Comparison of ENCODE assay signal across 17 cellular contexts in genomic region chr17:78109489-78109761, GRCh38. TPM values are rescaled to one million over a fixed set of nuclear protein-coding genes. Genes with fewer than 3 reads are reported as not detected.
DNase-seq lines count a peak whose midpoint lies in the region; ATAC-seq, FAIRE-seq and TF ChIP-seq lines count a peak whose summit lies in the region.
"Had no signal": no experiment of that assay in that cellular context is flagged by ENCODE, and none has a peak within 500 bp of the region (broad histone marks: within the 10 kb centered on the region; RNA-seq: fewer than 3 reads in every experiment).

No MANE protein-coding gene starts in this region.

- H3K27me3 ChIP-seq in BLaER1: no peaks in the 10 kb centered on the region
- H3K27me3 ChIP-seq in BLaER1 treated with 17β-estradiol and CSF1 and Interleukin-3, amounts not matched to agents 10 nM and 100 nM: no peaks in the 10 kb centered on the region
- no peaks in the 10 kb centered on the region for H3K27me3 ChIP-seq in psoas muscle (ENCODE audit: insufficient read depth in 3 of 3, low read length in 2 of 3)
- no peaks in the 10 kb centered on the region for H3K27me3 ChIP-seq in tibial nerve
- H3K27me3 ChIP-seq in endodermal cell (ENCODE audit: control insufficient read depth, insufficient read depth, low read length, poor library complexity, severe bottlenecking): no peaks in the 10 kb centered on the region
- no peaks in the 10 kb centered on the region for H3K27me3 ChIP-seq in WERI-Rb-1 (ENCODE audit: insufficient read depth, low read depth, severe bottlenecking)
- H3K27me3 ChIP-seq: BE2C had no signal

- intact Hi-C loops in kidney (cut with DNase I): no loop called here
- intact Hi-C loops in psoas muscle (cut with DNase I): no loop called here

- H3K9ac ChIP-seq in BLaER1 (peak overlapping the region; percentile 9; the same call in 1 of the 2 replicates), kidney (ENCODE audit: low read length in 2 of 2) (no peak overlapping the region), endodermal cell (ENCODE audit: extremely low read depth, low read length, poor library complexity, severe bottlenecking) (no peak overlapping the region)
- H3K9ac ChIP-seq in BLaER1 treated with 17β-estradiol and CSF1 and Interleukin-3, amounts not matched to agents 10 nM and 100 nM: peak overlapping the region in 6 of 11 experiments; percentile 6 to 51 (median 40); a peak in 8 of 22 replicates

- H4K20me1 ChIP-seq in BLaER1: peaks cover 63% of the 10 kb centered on the region
- peaks cover 57 to 72% (median 64%) of the 10 kb centered on the region in 11 experiments for H4K20me1 ChIP-seq in BLaER1 treated with 17β-estradiol and CSF1 and Interleukin-3, amounts not matched to agents 10 nM and 100 nM

- H3K27me3 Mint-ChIP-seq in endodermal cell (ENCODE audit: insufficient read depth): no peaks in the 10 kb centered on the region
- H3K27me3 Mint-ChIP-seq: CD4-positive, CD25-positive, alpha-beta regulatory T cell had no signal

- H3K36me3 Mint-ChIP-seq in endodermal cell (ENCODE audit: low read depth): peaks cover 42% of the 10 kb centered on the region

- TF ChIP-seq POLR2A in tibial nerve (IDR thresholded peaks at IDR 0.05): no peak

- FAIRE-seq in kidney (lab: Jason Lieb, UNC): no peak
- FAIRE-seq: A549 had no signal

- peak; percentile 54 for DNase-seq in kidney
- peak in 1 of 2 donors; percentile 47 for DNase-seq in psoas muscle
- no peak for DNase-seq in tibial nerve (ENCODE audit: low spot score in 2 of 2)
- no peak for DNase-seq in activated gamma-delta T cell (lab: John Stamatoyannopoulos, UW)
- no peak for DNase-seq in endodermal cell
- DNase-seq in WERI-Rb-1: no peak
- DNase-seq: BE2C; CD4-positive, CD25-positive, alpha-beta regulatory T cell; DMS53; HCEC 1CT; HFFc6 had no signal

- H3K4me3 Mint-ChIP-seq in endodermal cell: no peak overlapping the region
- H3K4me3 Mint-ChIP-seq: CD4-positive, CD25-positive, alpha-beta regulatory T cell; HFFc6 had no signal

- TF ChIP-seq CTCF in kidney (IDR thresholded peaks at IDR 0.05; ENCODE audit: borderline replicate concordance, extremely low read depth, insufficient read depth): no peak
- no peak for TF ChIP-seq CTCF in psoas muscle (IDR thresholded peaks at IDR 0.05)
- no peak for TF ChIP-seq CTCF in tibial nerve (IDR thresholded peaks at IDR 0.05)
- no peak for TF ChIP-seq CTCF in endodermal cell (conservative IDR thresholded peaks at IDR 0.05)
- no peak for TF ChIP-seq CTCF in WERI-Rb-1 (IDR thresholded peaks at IDR 0.05; ENCODE audit: low read depth, low read length)

- 84 to 92% (median 92%) methylated on average over 9 of the region's 9 CpGs for WGBS in psoas muscle, 3 donors
- 76 to 79% methylated on average over 8 to 9 of the region's 9 CpGs for WGBS in tibial nerve, 2 donors
- 78 to 96% methylated on average over 9 of the region's 9 CpGs for WGBS in endodermal cell (ENCODE audit: insufficient coverage in 1 of 2, insufficient read length in 1 of 2), 2 experiments

- H3K4me1 ChIP-seq in BLaER1: peaks cover 26% of the 10 kb centered on the region
- H3K4me1 ChIP-seq in BLaER1 treated with 17β-estradiol and CSF1 and Interleukin-3, amounts not matched to agents 10 nM and 100 nM: peaks cover 18 to 46% (median 32%) of the 10 kb centered on the region in 10 experiments
- H3K4me1 ChIP-seq in kidney (ENCODE audit: control insufficient read depth in 1 of 2, insufficient read depth in 1 of 2, low read depth in 1 of 2, low read length in 2 of 2): peaks cover 0 to 5% of the 10 kb centered on the region in 2 donors
- H3K4me1 ChIP-seq in psoas muscle: peaks cover 30% of the 10 kb centered on the region
- peaks cover 0 to 59% (median 10%) of the 10 kb centered on the region in 4 donors for H3K4me1 ChIP-seq in tibial nerve
- no peaks in the 10 kb centered on the region for H3K4me1 ChIP-seq in endodermal cell (ENCODE audit: control insufficient read depth, insufficient read depth, low read length)
- H3K4me1 ChIP-seq: A549 had no signal

- H3K9me3 ChIP-seq in BLaER1 (no peaks in the 10 kb centered on the region), kidney (ENCODE audit: control insufficient read depth in 1 of 2, low read length in 2 of 2) (no peaks in the 10 kb centered on the region), psoas muscle (no peaks in the 10 kb centered on the region), tibial nerve (no peaks in the 10 kb centered on the region), endodermal cell (ENCODE audit: control insufficient read depth, low read length) (no peaks in the 10 kb centered on the region), WERI-Rb-1 (ENCODE audit: severe bottlenecking) (no peaks in the 10 kb centered on the region)
- no peaks in the 10 kb centered on the region for H3K9me3 ChIP-seq in BLaER1 treated with 17β-estradiol and CSF1 and Interleukin-3, amounts not matched to agents 10 nM and 100 nM (replicated peaks in 1 of 11)
- H3K9me3 ChIP-seq: A549, BE2C had no signal

- H3K36me3 ChIP-seq in BLaER1 (peaks cover 84% of the 10 kb centered on the region), kidney (ENCODE audit: control insufficient read depth in 1 of 2, insufficient read depth in 2 of 2, low read length in 2 of 2) (peaks cover 0 to 8% of the 10 kb centered on the region in 2 donors), psoas muscle (ENCODE audit: insufficient read depth in 1 of 2, low read depth in 1 of 2) (peaks cover 4 to 26% of the 10 kb centered on the region in 2 donors), tibial nerve (peaks cover 0 to 71% (median 0%) of the 10 kb centered on the region in 3 donors), endodermal cell (ENCODE audit: control insufficient read depth, insufficient read depth, low read length) (peaks cover 30% of the 10 kb centered on the region), WERI-Rb-1 (peaks cover 3% of the 10 kb centered on the region)
- H3K36me3 ChIP-seq in BLaER1 treated with 17β-estradiol and CSF1 and Interleukin-3, amounts not matched to agents 10 nM and 100 nM: peaks cover 62 to 99% (median 72%) of the 10 kb centered on the region in 11 experiments

- H3K9me3 Mint-ChIP-seq in endodermal cell: no peaks in the 10 kb centered on the region
- H3K9me3 Mint-ChIP-seq: HFFc6 had no signal

- TF ChIP-seq EP300 in tibial nerve (IDR thresholded peaks at IDR 0.05): no peak

- no peaks in the 10 kb centered on the region for H3K4me1 Mint-ChIP-seq in endodermal cell

- H3K4me3 ChIP-seq in BLaER1: no peak overlapping the region
- H3K4me3 ChIP-seq in BLaER1 treated with 17β-estradiol and CSF1 and Interleukin-3, amounts not matched to agents 10 nM and 100 nM: no peak overlapping the region
- no peak overlapping the region for H3K4me3 ChIP-seq in kidney (ENCODE audit: low read length in 2 of 2)
- H3K4me3 ChIP-seq in psoas muscle: no peak overlapping the region
- H3K4me3 ChIP-seq in tibial nerve: no peak overlapping the region
- H3K4me3 ChIP-seq in endodermal cell (ENCODE audit: low read length): no peak overlapping the region
- H3K4me3 ChIP-seq in WERI-Rb-1 (ENCODE audit: low read depth, low read length): no peak overlapping the region
- H3K4me3 ChIP-seq: A549 had no signal

- no peak overlapping the region for H3K4me2 ChIP-seq in BLaER1
- H3K4me2 ChIP-seq in BLaER1 treated with 17β-estradiol and CSF1 and Interleukin-3, amounts not matched to agents 10 nM and 100 nM: peak overlapping the region in 8 of 11 experiments; percentile 9 to 68 (median 64); a peak in 14 of 22 replicates
- H3K4me2 ChIP-seq: A549 had no signal

- no peak for ATAC-seq in psoas muscle
- ATAC-seq: A549 had no signal

- H3K27ac ChIP-seq in BLaER1 (no peak overlapping the region), kidney (ENCODE audit: low read depth in 2 of 2, low read length in 2 of 2) (no peak overlapping the region), psoas muscle (peak overlapping the region; percentile 77), tibial nerve (no peak overlapping the region), endodermal cell (ENCODE audit: low read depth, low read length) (no peak overlapping the region), WERI-Rb-1 (no peak overlapping the region)
- H3K27ac ChIP-seq in BLaER1 treated with 17β-estradiol and CSF1 and Interleukin-3, amounts not matched to agents 10 nM and 100 nM: peak overlapping the region in 6 of 11 experiments; percentile 12 to 54 (median 42); a peak in 8 of 22 replicates
- H3K27ac ChIP-seq: A549 had no signal

- H3K27ac Mint-ChIP-seq in endodermal cell: no peak overlapping the region
- H3K27ac Mint-ChIP-seq: HFFc6 had no signal

RNA-seq across cellular contexts. Expression of gene TMC6, which starts 19.1 kb away (rescaled TPM):
- total RNA-seq in kidney (115 TPM), psoas muscle (10 to 100 TPM in 1 of 4 donors, 1 to 10 TPM in 3; 6.1 to 11.0 (median 7.9) TPM), tibial nerve (10 to 100 TPM; 43.3 to 94.5 (median 52.2) TPM), endodermal cell (100 to 1,000 TPM; 143 to 149 TPM)
- polyA plus RNA-seq in kidney (ENCODE audit: insufficient read depth, low read depth, low replicate concordance) (15.0 TPM), psoas muscle (1 to 10 TPM; 2.7 to 3.9 (median 2.8) TPM)
- 30.0 TPM for polyA plus RNA-seq in endodermal cell (2013, experiment 1 of 2)
- polyA plus RNA-seq in endodermal cell (2013, experiment 2 of 2): 29.6 TPM

RNA-seq across cellular contexts. Expression of gene TMC8, which starts 21.1 kb away (rescaled TPM):
- total RNA-seq in kidney: 35.9 TPM
- polyA plus RNA-seq in kidney (ENCODE audit: insufficient read depth, low read depth, low replicate concordance): 1.0 TPM
- 1 to 10 TPM in 3 of 4 donors, under 1 TPM in 1; 0.89 to 2.8 (median 1.9) TPM for total RNA-seq in psoas muscle
- under 1 TPM; 0.30 to 0.79 (median 0.43) TPM for polyA plus RNA-seq in psoas muscle
- total RNA-seq in tibial nerve: 10 to 100 TPM in 1 of 4 donors, 1 to 10 TPM in 3; 5.2 to 18.3 (median 6.7) TPM
- total RNA-seq in endodermal cell: 1 to 10 TPM in 1 of 2 donors, under 1 TPM in 1; 0.90 to 3.0 TPM
- 0.07 TPM for polyA plus RNA-seq in endodermal cell (2013, experiment 1 of 2)
- polyA plus RNA-seq in endodermal cell (2013, experiment 2 of 2): 0.12 TPM
- total RNA-seq: Daoy, HFFc6 had no signal
- polyA plus RNA-seq: AG04450 had no signal

RNA-seq across cellular contexts. Expression of gene C17orf99, which starts 36.8 kb away (rescaled TPM):
- total RNA-seq in kidney: not detected
- not detected for polyA plus RNA-seq in kidney (ENCODE audit: insufficient read depth, low read depth, low replicate concordance)
- total RNA-seq in psoas muscle: not detected
- polyA plus RNA-seq in psoas muscle: not detected
- total RNA-seq in tibial nerve: not detected
- total RNA-seq in endodermal cell: not detected
- polyA plus RNA-seq in endodermal cell (2013, experiment 1 of 2): not detected
- not detected for polyA plus RNA-seq in endodermal cell (2013, experiment 2 of 2)
- total RNA-seq: CD4-positive, CD25-positive, alpha-beta regulatory T cell; Daoy; H4; HFFc6 had no signal
- polyA plus RNA-seq: A549; AG04450; CD4-positive, CD25-positive, alpha-beta regulatory T cell had no signal

RNA-seq across cellular contexts. Expression of gene SYNGR2, which starts 59.0 kb away (rescaled TPM):
- total RNA-seq in kidney (165 TPM), psoas muscle (100 to 1,000 TPM; 134 to 313 (median 192) TPM), tibial nerve (10 to 100 TPM; 40.6 to 70.2 (median 54.1) TPM), endodermal cell (10 to 100 TPM; 39.2 to 39.6 TPM)
- polyA plus RNA-seq in kidney (ENCODE audit: insufficient read depth, low read depth, low replicate concordance) (149 TPM), psoas muscle (100 to 1,000 TPM in 2 of 3 donors, 10 to 100 TPM in 1; 61.7 to 181 (median 120) TPM)
- polyA plus RNA-seq in endodermal cell (2013, experiment 1 of 2): 21.7 TPM
- polyA plus RNA-seq in endodermal cell (2013, experiment 2 of 2): 16.9 TPM

Comparison
In these comparisons a context has a peak if more than half of its experiments do, and no peak if none do; other contexts are left out.
1. H3K27ac ChIP-seq: peak in BLaER1 treated with 17β-estradiol and CSF1 and Interleukin-3, amounts not matched to agents 10 nM and 100 nM (6 of 11) and psoas muscle (single experiment); none in BLaER1 (single experiment), kidney (0 of 2), tibial nerve (0 of 4), endodermal cell (single experiment) and WERI-Rb-1 (single experiment).
2. H3K9ac ChIP-seq: peak in BLaER1 (single experiment) and BLaER1 treated with 17β-estradiol and CSF1 and Interleukin-3, amounts not matched to agents 10 nM and 100 nM (6 of 11); none in kidney (0 of 2) and endodermal cell (single experiment).